In the genomic region with DNA sequence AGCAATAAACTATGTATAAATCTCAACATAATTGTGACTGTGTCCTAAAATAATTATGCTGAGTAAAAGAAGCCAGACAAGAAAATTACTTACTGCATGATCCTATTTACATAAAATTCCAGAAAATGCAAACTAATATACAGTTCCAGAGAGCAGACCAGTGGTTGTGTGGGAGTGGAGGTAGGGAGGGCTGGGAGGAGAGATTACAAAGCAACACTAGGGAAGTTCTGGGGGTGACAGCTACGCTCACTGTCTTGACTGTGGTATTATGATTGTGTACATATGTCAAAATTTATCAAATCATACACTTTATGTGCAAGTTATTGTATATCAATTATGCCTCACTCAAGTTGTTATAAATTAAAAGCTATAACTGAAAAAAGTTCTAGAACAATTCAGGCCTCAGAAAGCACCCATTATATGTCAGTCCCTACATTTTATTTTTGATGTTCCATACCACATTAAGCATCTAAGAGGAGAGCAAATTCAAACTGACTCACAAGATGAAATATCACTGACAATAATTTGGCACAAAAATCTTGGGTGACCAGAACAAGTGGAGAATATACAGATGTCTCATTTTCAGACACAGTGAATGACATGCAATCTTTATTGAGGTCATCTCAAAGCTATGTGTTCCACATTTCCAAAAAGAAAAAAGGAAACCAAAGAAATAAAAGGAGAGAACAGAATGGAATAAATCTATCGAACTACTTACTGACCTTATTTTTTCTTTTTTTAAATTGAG, we compare ENCODE assay signal across 1 cellular context.
TF ChIP-seq lines count a peak whose summit lies in the region.

No MANE protein-coding gene starts in this region.

TF ChIP-seq in SK-N-SH, 30 proteins besides CTCF, POLR2A, EP300 and RAD21:
- TF ChIP-seq TCF12 (IDR thresholded peaks at IDR 0.05) (peak; percentile 82), PBX3 (IDR thresholded peaks at IDR 0.05) (peak; percentile 77), JUND (IDR thresholded peaks at IDR 0.05) (peak; percentile 54; the same call in 1 of the 2 replicates), MEF2A (IDR thresholded peaks at IDR 0.05; ENCODE audit: borderline replicate concordance, low read depth) (no peak), GATA2 (CRISPR knock-in tag; IDR thresholded peaks at IDR 0.05) (no peak), FOSL2 (IDR thresholded peaks at IDR 0.05; ENCODE audit: borderline replicate concordance, low read depth) (0 out of 2 replicates have a peak, but pooled peaks have one; percentile 32), NFIC (IDR thresholded peaks at IDR 0.05; ENCODE audit: borderline replicate concordance) (peak; percentile 46; the same call in 1 of the 2 replicates)
